ENCODE assay signal across 1 cellular context in genomic region chrX:133655914-133656265, GRCh38.
TF ChIP-seq lines count a peak whose summit lies in the region.

No MANE protein-coding gene starts in this region.

TF ChIP-seq in SK-N-SH, 30 proteins besides CTCF, POLR2A, EP300 and RAD21 (continued from another document):
- TF ChIP-seq ZBTB33 (IDR thresholded peaks at IDR 0.05; ENCODE audit: borderline replicate concordance, low read depth) (no peak), TCF12 (IDR thresholded peaks at IDR 0.05) (no peak), MXI1 (IDR thresholded peaks at IDR 0.05; ENCODE audit: low read depth, low read length) (no peak), NFIC (IDR thresholded peaks at IDR 0.05; ENCODE audit: borderline replicate concordance) (no peak), EZH2phosphoT487 (IDR thresholded peaks at IDR 0.05; ENCODE audit: borderline replicate concordance, low read depth) (no peak), RXRA (IDR thresholded peaks at IDR 0.05; ENCODE audit: borderline replicate concordance, low read depth) (no peak), YY1 (IDR thresholded peaks at IDR 0.05; ENCODE audit: low read depth) (no peak), POLR2AphosphoS5 (IDR thresholded peaks at IDR 0.05; ENCODE audit: low read depth, low read length) (no peak)
- TF ChIP-seq, protein P1, sequence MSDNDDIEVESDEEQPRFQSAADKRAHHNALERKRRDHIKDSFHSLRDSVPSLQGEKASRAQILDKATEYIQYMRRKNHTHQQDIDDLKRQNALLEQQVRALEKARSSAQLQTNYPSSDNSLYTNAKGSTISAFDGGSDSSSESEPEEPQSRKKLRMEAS (IDR thresholded peaks at IDR 0.05; ENCODE audit: low read depth) = no peak
